In the genomic region with DNA sequence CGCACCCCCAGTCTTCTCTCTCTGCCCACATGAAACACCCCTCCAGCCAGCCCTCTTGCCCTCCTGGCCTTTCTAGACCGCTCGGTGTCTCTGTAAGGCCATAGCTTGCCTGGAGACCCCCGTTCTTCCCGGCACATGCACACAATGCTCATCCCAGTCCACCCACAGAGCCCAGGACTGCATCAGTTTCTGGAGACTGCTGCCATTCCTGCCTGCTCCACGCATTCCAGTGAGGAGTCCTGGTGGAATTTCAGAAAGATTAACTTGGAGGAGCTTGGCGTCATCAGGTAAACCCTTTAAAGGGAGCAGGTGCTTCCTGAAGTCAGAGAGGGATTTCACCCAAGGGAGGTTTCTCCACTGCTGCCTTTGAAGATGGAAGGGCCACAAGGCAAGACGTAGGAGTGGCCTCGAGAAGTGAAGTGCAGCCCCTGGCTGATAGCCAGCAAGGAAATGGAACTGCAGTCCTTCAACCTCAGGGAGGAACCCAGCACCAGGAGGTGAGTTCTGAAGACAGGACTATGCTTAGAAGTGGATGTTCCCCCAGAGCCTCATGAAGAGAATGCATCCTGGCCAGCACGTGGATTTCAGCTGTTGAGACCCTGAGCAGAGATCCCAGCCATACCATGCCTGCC, we compare ENCODE assay signal across 1 cellular context.
TF ChIP-seq lines count a peak whose summit lies in the region.

No MANE protein-coding gene starts in this region.

TF ChIP-seq in GM23338, 12 proteins besides CTCF, POLR2A, EP300 and RAD21 (continued from another document):
- TF ChIP-seq ZNF462 (CRISPR knock-in tag; IDR thresholded peaks at IDR 0.05) (no peak), STAT1 (IDR thresholded peaks at IDR 0.05; ENCODE audit: unreplicated experiment) (no peak), ZNF331 (CRISPR knock-in tag; IDR thresholded peaks at IDR 0.05; ENCODE audit: low read depth) (no peak)
